Comparison of ENCODE assay signal across 8 cellular contexts in genomic region chr15:73927476-73928240, GRCh38. TPM values are rescaled to one million over a fixed set of nuclear protein-coding genes. Genes with fewer than 3 reads are reported as not detected.
DNase-seq lines count a peak whose midpoint lies in the region; ATAC-seq and TF ChIP-seq lines count a peak whose summit lies in the region.

No MANE protein-coding gene starts in this region.

- intact Hi-C loops in thyroid gland (cut with DNase I), result no loop called here

- no peaks in the 10 kb centered on the region for H3K9me3 Mint-ChIP-seq in osteocyte (ENCODE audit: unreplicated experiment)

- H3K36me3 Mint-ChIP-seq in osteocyte (ENCODE audit: unreplicated experiment), result peaks cover 5% of the 10 kb centered on the region

- no peak overlapping the region for H3K9ac ChIP-seq in OCI-LY1 (ENCODE audit: low read length)

- H3K27ac Mint-ChIP-seq in osteocyte (ENCODE audit: unreplicated experiment), result peak overlapping the region; percentile 85

- WGBS in thyroid gland, 2 donors, result 10 to 18% methylated on average over 2 to 3 of the region's 78 CpGs

- peak overlapping the region; percentile 56 for H3K4me2 ChIP-seq in OCI-LY1 (ENCODE audit: low read length)

- H3K4me1 ChIP-seq in OCI-LY1 (ENCODE audit: insufficient read depth, low read length, severe bottlenecking) (no peaks in the 10 kb centered on the region), thyroid gland (peaks cover 18 to 36% of the 10 kb centered on the region in 2 donors)

- DNase-seq in SKM-1 treated with dmso at 0.1 percent for 144 hours (lab: John Stamatoyannopoulos, UW; ENCODE audit: unreplicated experiment), result peak; percentile 64
- DNase-seq in SKM-1 (lab: John Stamatoyannopoulos, UW; ENCODE audit: unreplicated experiment), result no peak
- peak; percentile 58 to 67 for DNase-seq in activated T-helper 1 cell treated with anti-CD3 and anti-CD28 coated beads, Interleukin-2, amount 50 U/mL, for 16 hours (ENCODE audit: low read depth in 1 of 2, low spot score in 1 of 2)
- DNase-seq in foreskin fibroblast, result peak in 1 of 2 donors; percentile 82
- peak; percentile 89 for DNase-seq in osteocyte (ENCODE audit: extremely low spot score, unreplicated experiment)
- peak; percentile 75 to 76 for DNase-seq in thyroid gland

- no peaks in the 10 kb centered on the region for H3K9me2 ChIP-seq in OCI-LY1 (ENCODE audit: low read depth, low read length)

- H3K27me3 ChIP-seq in OCI-LY1 (ENCODE audit: insufficient read depth, low read length) (0 out of 2 replicates have a peak, but pooled peaks cover 3% of the 10 kb centered on the region), thyroid gland (no peaks in the 10 kb centered on the region)

- no peaks in the 10 kb centered on the region for H3K79me2 ChIP-seq in OCI-LY1 (ENCODE audit: insufficient read depth, low read length)

- H3F3A ChIP-seq in OCI-LY1 (ENCODE audit: insufficient read depth, low read length), result no peaks in the 10 kb centered on the region

- H3K36me3 ChIP-seq in OCI-LY1 (ENCODE audit: insufficient read depth, low read length) (no peaks in the 10 kb centered on the region), thyroid gland (no peaks in the 10 kb centered on the region)

- H3K9me3 ChIP-seq in OCI-LY1 (ENCODE audit: low read length), result no peaks in the 10 kb centered on the region
- H3K9me3 ChIP-seq in thyroid gland, result no peaks in the 10 kb centered on the region

- TF ChIP-seq POLR2A in thyroid gland (IDR thresholded peaks at IDR 0.05), result peak in 1 of 2 donors; percentile 44

- H3K27ac ChIP-seq in OCI-LY1 (ENCODE audit: low read depth, low read length, poor library complexity, severe bottlenecking) (no peak overlapping the region), thyroid gland (peak overlapping the region; percentile 64 to 86 (median 84))

- peak overlapping the region; percentile 85 for H3K4me3 Mint-ChIP-seq in osteocyte (ENCODE audit: unreplicated experiment)

- H3K4me3 ChIP-seq in OCI-LY1 (ENCODE audit: low read depth, low read length, poor library complexity, severe bottlenecking) (peak overlapping the region; percentile 50), foreskin fibroblast (ENCODE audit: low read depth in 1 of 2, low read length in 2 of 2) (peak overlapping the region; percentile 82 to 89), thyroid gland (replicated peaks in 1 of 3) (peak overlapping the region; percentile 21 to 64 (median 54))

- peaks cover 80% of the 10 kb centered on the region for H3K4me1 Mint-ChIP-seq in osteocyte (ENCODE audit: unreplicated experiment)

- TF ChIP-seq CTCF in OCI-LY1 (IDR thresholded peaks at IDR 0.05; ENCODE audit: low read length), result peak; percentile 50
- TF ChIP-seq CTCF in foreskin fibroblast (IDR thresholded peaks at IDR 0.05; ENCODE audit: low read depth, low read length), result peak; percentile 50
- TF ChIP-seq CTCF in osteocyte (IDR thresholded peaks at IDR 0.05), result peak; percentile 66
- peak in 5 of 6 experiments; percentile 5 to 57 (median 21) for TF ChIP-seq CTCF in thyroid gland (IDR thresholded peaks at IDR 0.05)

- no peaks in the 10 kb centered on the region for H3K27me3 Mint-ChIP-seq in osteocyte (ENCODE audit: unreplicated experiment)

- no peaks in the 10 kb centered on the region for H4K20me1 ChIP-seq in OCI-LY1 (ENCODE audit: insufficient read depth, low read length)

- no peak overlapping the region for H2AFZ ChIP-seq in OCI-LY1 (ENCODE audit: low read length)

- no peak for ATAC-seq in GM21390 (IDR thresholded peaks at IDR 0.05; ENCODE audit: unreplicated experiment)

RNA-seq across cellular contexts. Expression of gene LOXL1, which starts 1.4 kb away (rescaled TPM):
- total RNA-seq in osteocyte (398 and 417 TPM in 2 replicates), thyroid gland (10 to 100 TPM in 3 of 4 donors, 1 to 10 TPM in 1; 9.9 to 15.2 (median 12.0) TPM)

RNA-seq across cellular contexts. Expression of gene TBC1D21, which starts 54.3 kb away (rescaled TPM):
- total RNA-seq in osteocyte (not detected in 2 replicates), thyroid gland (not detected)

Comparison
In these comparisons a context has a peak if more than half of its experiments do, and no peak if none do; other contexts are left out.
1. RNA of gene LOXL1, which starts 1.4 kb away (total RNA-seq): 398 to 417 TPM in osteocyte; 9.9 to 15.2 TPM in thyroid gland; every median in the first group is over 10 times any median in the second.
2. Peak in every context shown above with its lines, with median percentiles within 50 percentile points of each other: H3K4me3 ChIP-seq and CTCF ChIP-seq.